8 cellular contexts compared by ENCODE assay signal in the genomic region with DNA sequence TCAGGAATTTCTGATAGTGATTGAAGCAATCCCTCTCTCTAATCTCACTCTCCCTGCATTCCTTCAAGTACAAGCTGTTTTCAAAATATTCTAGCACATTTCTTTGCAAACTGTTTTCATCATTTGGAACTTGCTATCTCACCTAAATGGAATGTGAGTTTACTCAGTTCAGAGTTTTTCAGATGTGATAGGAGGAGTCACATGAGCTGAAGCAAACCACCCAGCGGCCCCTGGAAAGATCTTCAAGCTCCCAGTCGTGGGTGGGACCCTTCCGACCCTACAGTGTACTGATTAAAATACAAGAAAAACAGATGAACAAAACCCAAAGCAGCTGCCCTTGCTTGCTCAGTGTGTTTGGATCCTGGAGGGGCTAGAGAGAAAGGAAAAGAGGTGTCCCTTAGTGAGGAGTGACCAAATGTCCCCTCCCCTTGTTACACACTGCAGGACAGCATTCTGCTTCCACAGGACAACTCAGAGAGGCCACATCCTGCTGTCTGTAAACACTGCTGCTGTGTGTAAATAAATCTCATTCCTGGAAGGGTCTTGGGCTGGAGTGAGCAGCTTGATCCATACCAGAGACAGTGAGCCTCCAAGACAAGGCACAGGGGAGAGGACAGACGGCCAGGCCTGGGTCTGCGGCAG.
DNase-seq lines count a peak whose midpoint lies in the region; ATAC-seq and TF ChIP-seq lines count a peak whose summit lies in the region.

No MANE protein-coding gene starts in this region.

- ATAC-seq in gastrocnemius medialis = peak; percentile 72 to 83
- no peak for ATAC-seq in activated naive CD4-positive, alpha-beta T cell treated with anti-CD3 and anti-CD28 coated beads, Interleukin-2, amount 50 U/mL, for 72 hours

- peaks cover 3 to 9% of the 10 kb centered on the region in 2 donors for H3K4me1 ChIP-seq in ascending aorta
- H3K4me1 ChIP-seq in right atrium auricular region = peaks cover 0 to 10% of the 10 kb centered on the region in 2 donors
- H3K4me1 ChIP-seq in gastrocnemius medialis = peaks cover 0 to 4% of the 10 kb centered on the region in 2 donors

- H3K27ac ChIP-seq in ascending aorta (peak overlapping the region; percentile 80 to 91), right atrium auricular region (peak overlapping the region; percentile 66 to 78), gastrocnemius medialis (peak overlapping the region; percentile 32 to 69 (median 58))

- no peaks in the 10 kb centered on the region for H3K36me3 Mint-ChIP-seq in activated naive CD4-positive, alpha-beta T cell treated with anti-CD3 and anti-CD28 coated beads, Interleukin-2, amount 50 U/mL, for 72 hours

- H3K4me3 ChIP-seq in ascending aorta (no peak overlapping the region), right atrium auricular region (no peak overlapping the region), gastrocnemius medialis (no peak overlapping the region)

- H3K27me3 ChIP-seq in ascending aorta = no peaks in the 10 kb centered on the region
- H3K27me3 ChIP-seq in right atrium auricular region = no peaks in the 10 kb centered on the region
- no peaks in the 10 kb centered on the region for H3K27me3 ChIP-seq in gastrocnemius medialis

- H3K36me3 ChIP-seq in ascending aorta (no peaks in the 10 kb centered on the region), right atrium auricular region (no peaks in the 10 kb centered on the region), gastrocnemius medialis (no peaks in the 10 kb centered on the region)

- H3K27ac Mint-ChIP-seq in activated naive CD4-positive, alpha-beta T cell treated with anti-CD3 and anti-CD28 coated beads, Interleukin-2, amount 50 U/mL, for 72 hours = no peak overlapping the region

- intact Hi-C loops in ascending aorta (cut with DNase I) (loop anchor here (5.0 kb wide), 2 partner anchors 42 to 227 kb away; a partner anchor contains a TSS), gastrocnemius medialis (cut with DNase I; ENCODE audit: low total_unique reads) (no loop called here)

- DNase-seq in GM04503 (ENCODE audit: low read depth) = peak; percentile 51
- peak in 1 of 2 donors; percentile 78 for DNase-seq in ascending aorta (ENCODE audit: low spot score in 2 of 2)
- peak; percentile 87 for DNase-seq in right atrium auricular region (ENCODE audit: low spot score)
- DNase-seq in gastrocnemius medialis = peak in 1 of 2 donors; percentile 42
- DNase-seq in inferior parietal cortex (ENCODE audit: extremely low spot score) = no peak
- DNase-seq in activated naive CD4-positive, alpha-beta T cell treated with anti-CD3 and anti-CD28 coated beads, Interleukin-2, amount 50 U/mL, for 72 hours (ENCODE audit: low spot score in 2 of 2) = no peak
- DNase-seq in HPDE6-E6E7 (ENCODE audit: extremely low spot score) = no peak
- no peak for DNase-seq in activated CD8-positive, alpha-beta memory T cell treated with anti-CD3 and anti-CD28 coated beads, Interleukin-2, amount 50 U/mL, for 4 hours

- in situ Hi-C loops in gastrocnemius medialis (cut with MboI; ENCODE audit: low sequenced_read_pairs in 4 of 4) = no loop called here

- H3K9me3 ChIP-seq in ascending aorta = no peaks in the 10 kb centered on the region
- H3K9me3 ChIP-seq in right atrium auricular region = no peaks in the 10 kb centered on the region
- no peaks in the 10 kb centered on the region for H3K9me3 ChIP-seq in gastrocnemius medialis

- no peaks in the 10 kb centered on the region for H3K9me3 Mint-ChIP-seq in activated naive CD4-positive, alpha-beta T cell treated with anti-CD3 and anti-CD28 coated beads, Interleukin-2, amount 50 U/mL, for 72 hours

- TF ChIP-seq CTCF in ascending aorta (IDR thresholded peaks at IDR 0.05) (no peak), right atrium auricular region (IDR thresholded peaks at IDR 0.05) (no peak), gastrocnemius medialis (IDR thresholded peaks at IDR 0.05 in 4 of 5, conservative IDR thresholded peaks at IDR 0.05 in 1 of 5) (no peak)

- TF ChIP-seq POLR2A in gastrocnemius medialis (IDR thresholded peaks at IDR 0.05) = no peak

Comparison
In these comparisons a context has a peak if more than half of its experiments do, and no peak if none do; other contexts are left out.
1. DNase-seq: peak in GM04503 (single experiment) and right atrium auricular region (single experiment); none in inferior parietal cortex (single experiment), activated naive CD4-positive, alpha-beta T cell treated with anti-CD3 and anti-CD28 coated beads, Interleukin-2, amount 50 U/mL, for 72 hours (0 of 2), HPDE6-E6E7 (single experiment) and activated CD8-positive, alpha-beta memory T cell treated with anti-CD3 and anti-CD28 coated beads, Interleukin-2, amount 50 U/mL, for 4 hours (single experiment).
2. ATAC-seq: peak in gastrocnemius medialis (2 of 2); none in activated naive CD4-positive, alpha-beta T cell treated with anti-CD3 and anti-CD28 coated beads, Interleukin-2, amount 50 U/mL, for 72 hours (0 of 2).
3. Peak in every context shown above with its lines, with median percentiles within 50 percentile points of each other: H3K27ac ChIP-seq.